24 cellular contexts compared by ENCODE assay signal in the genomic region with DNA sequence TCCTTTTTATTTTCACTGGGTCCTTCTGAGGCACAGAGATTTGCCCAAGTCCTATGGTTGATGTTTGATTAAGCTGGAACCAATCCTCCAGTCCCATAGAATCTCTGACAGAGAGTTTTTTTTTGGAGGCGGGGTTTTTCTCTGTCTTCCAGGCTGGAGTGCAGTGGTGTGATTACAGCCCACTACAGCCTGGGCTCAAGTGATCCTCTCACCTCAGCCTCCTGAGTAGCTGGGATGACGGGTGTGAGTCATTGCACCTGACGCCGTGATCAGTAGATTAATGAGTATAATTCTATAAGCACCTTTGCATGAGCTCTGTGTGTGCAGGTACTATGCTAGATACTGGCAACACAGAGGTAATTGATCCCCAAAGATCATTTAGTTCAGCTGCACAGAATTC. TPM values are rescaled to one million over a fixed set of nuclear protein-coding genes. Genes with fewer than 3 reads are reported as not detected.
A peak's percentile ranks its signal among the peaks of the same experiment; 100 is the strongest.
DNase-seq lines count a peak whose midpoint lies in the region; FAIRE-seq lines count a peak whose summit lies in the region.
"Had no signal": no experiment of that assay in that cellular context is flagged by ENCODE, and none has a peak within 500 bp of the region (broad histone marks: within the 10 kb centered on the region; RNA-seq: fewer than 3 reads in every experiment).

No MANE protein-coding gene starts in this region.

- WGBS in small intestine, 3 donors, result 29 to 70% (median 46%) methylated on average over 4 of the region's 4 CpGs
- 37 to 62% methylated on average over 4 of the region's 4 CpGs for WGBS in GM23248 (ENCODE audit: low coverage in 1 of 2, low lambda C conversion rate in 2 of 2, missing lambda C conversion rate in 2 of 2), 2 experiments

- FAIRE-seq in small intestine (lab: Jason Lieb, UNC), result no peak
- FAIRE-seq: A549, GM12878, GM19239 had no signal

- H3K36me3 ChIP-seq in small intestine (ENCODE audit: control insufficient read depth in 2 of 2, insufficient read depth in 2 of 2, low read length in 2 of 2) (no peaks in the 10 kb centered on the region), GM23248 (ENCODE audit: low read depth) (no peaks in the 10 kb centered on the region)
- H3K36me3 ChIP-seq: BE2C; BLaER1 treated with 17β-estradiol and CSF1 and Interleukin-3, amounts not matched to agents 10 nM and 100 nM had no signal

- DNase-seq in NCI-H1417 (lab: John Stamatoyannopoulos, UW) (peak in 2 of 3 experiments; percentile 3 to 15), NCI-H1417 treated with DMSO at 0.1 percent for 48 hours (lab: John Stamatoyannopoulos, UW) (no peak), NCI-H510A treated with DMSO at 0.1 percent for 48 hours (lab: John Stamatoyannopoulos, UW) (peak; percentile 12), NCI-H510A (lab: John Stamatoyannopoulos, UW) (no peak), foreskin melanocyte (peak; percentile 20), small intestine (peak; percentile 19), GM23248 (no peak)
- no peak for DNase-seq in activated CD8-positive, alpha-beta memory T cell treated with anti-CD3 and anti-CD28 coated beads, Interleukin-2, amount 50 U/mL, for 48 hours
- DNase-seq: 8988T; ACHN; AML-193; BE2C; CD4-positive, alpha-beta T cell; CD8-positive, alpha-beta memory T cell; DMS79; EL; GDM1; H9 had no signal

- H2AFZ ChIP-seq in GM23248, result no peak overlapping the region
- H2AFZ ChIP-seq: GM23338 had no signal

- H3F3A ChIP-seq in GM23248 (ENCODE audit: insufficient read depth), result no peaks in the 10 kb centered on the region

- in situ Hi-C loops in GM23248 (cut with MboI), result no loop called here

- no peaks in the 10 kb centered on the region for H3K9me2 ChIP-seq in GM23248 (ENCODE audit: insufficient read depth)

- H3K4me3 ChIP-seq in small intestine (ENCODE audit: low read depth in 1 of 2, low read length in 2 of 2) (no peak overlapping the region), GM23248 (no peak overlapping the region)
- H3K4me3 ChIP-seq: A549; BLaER1 treated with 17β-estradiol and CSF1 and Interleukin-3, amounts not matched to agents 10 nM and 100 nM; GM12878; GM23338 had no signal

- H3K9me3 ChIP-seq in small intestine (ENCODE audit: control insufficient read depth, low read depth) (no peaks in the 10 kb centered on the region), GM23248 (ENCODE audit: low read depth) (peaks cover under 1% of the 10 kb centered on the region)
- H3K9me3 ChIP-seq: A549; BE2C; BLaER1 treated with 17β-estradiol and CSF1 and Interleukin-3, amounts not matched to agents 10 nM and 100 nM had no signal

- no peaks in the 10 kb centered on the region for H3K79me2 ChIP-seq in GM23248 (ENCODE audit: insufficient read depth)

- no peak overlapping the region for H3K4me2 ChIP-seq in GM23248 (ENCODE audit: unreplicated experiment)
- H3K4me2 ChIP-seq: A549; BLaER1 treated with 17β-estradiol and CSF1 and Interleukin-3, amounts not matched to agents 10 nM and 100 nM; GM23338 had no signal

- no peak overlapping the region for H3K9ac ChIP-seq in GM23248
- H3K9ac ChIP-seq: BLaER1 treated with 17β-estradiol and CSF1 and Interleukin-3, amounts not matched to agents 10 nM and 100 nM had no signal

- no peaks in the 10 kb centered on the region for H4K20me1 ChIP-seq in GM23248 (ENCODE audit: insufficient read depth)
- H4K20me1 ChIP-seq: BLaER1 treated with 17β-estradiol and CSF1 and Interleukin-3, amounts not matched to agents 10 nM and 100 nM had no signal

- H3K4me1 ChIP-seq in small intestine (ENCODE audit: control insufficient read depth in 2 of 2, insufficient read depth in 1 of 2, low read depth in 1 of 2, low read length in 1 of 2) (no peaks in the 10 kb centered on the region), GM23248 (ENCODE audit: insufficient read depth) (no peaks in the 10 kb centered on the region)
- H3K4me1 ChIP-seq: A549; BE2C; BLaER1 treated with 17β-estradiol and CSF1 and Interleukin-3, amounts not matched to agents 10 nM and 100 nM had no signal

- no peak overlapping the region for H3K27ac ChIP-seq in small intestine (ENCODE audit: low read depth in 1 of 2, low read length in 1 of 2)
- no peak overlapping the region for H3K27ac ChIP-seq in GM23248
- H3K27ac ChIP-seq: A549; BLaER1 treated with 17β-estradiol and CSF1 and Interleukin-3, amounts not matched to agents 10 nM and 100 nM had no signal

- H3K27me3 ChIP-seq in small intestine (ENCODE audit: control insufficient read depth in 2 of 2, insufficient read depth in 2 of 2, low read length in 2 of 2) (peaks cover 2% of the 10 kb centered on the region in 2 donors), GM23248 (replicated peaks; ENCODE audit: insufficient read depth) (peaks cover 9% of the 10 kb centered on the region)
- H3K27me3 ChIP-seq: BE2C; BLaER1 treated with 17β-estradiol and CSF1 and Interleukin-3, amounts not matched to agents 10 nM and 100 nM had no signal

RNA-seq across cellular contexts. Expression of gene TRPM8, which starts 15.3 kb away (rescaled TPM):
- not detected for polyA plus RNA-seq in small intestine
- not detected in 2 replicates for total RNA-seq in GM23248 (2014; rRNA removed; shearing (Covaris generic))
- not detected in 2 replicates for polyA plus RNA-seq in GM23248 (2016; fragmentation: Nextera tagmentation; extraction: Ambion mirVana)
- total RNA-seq: CD4-positive, alpha-beta T cell; CD8-positive, alpha-beta memory T cell; GM12878 had no signal
- polyA plus RNA-seq: CD14-positive monocyte; CD8-positive, alpha-beta memory T cell had no signal

RNA-seq across cellular contexts. Expression of gene HJURP, which starts 47.5 kb away (rescaled TPM):
- polyA plus RNA-seq in small intestine, result 10 to 100 TPM in 1 of 3 donors, 1 to 10 TPM in 1, under 1 TPM in 1; 0.81 to 10.7 (median 1.1) TPM
- 10.9 and 13.2 TPM in 2 replicates for total RNA-seq in GM23248 (2014; rRNA removed; shearing (Covaris generic))
- polyA plus RNA-seq in GM23248 (2016; fragmentation: Nextera tagmentation; extraction: Ambion mirVana), result 13.5 and 13.9 TPM in 2 replicates
- polyA plus RNA-seq: CD14-positive monocyte; CD8-positive, alpha-beta memory T cell had no signal

Comparison
In these comparisons a context has a peak if more than half of its experiments do, and no peak if none do; other contexts are left out.
1. DNase-seq: peak in NCI-H1417 (2 of 3), NCI-H510A treated with DMSO at 0.1 percent for 48 hours (single experiment), foreskin melanocyte (single experiment) and small intestine (single experiment); none in NCI-H1417 treated with DMSO at 0.1 percent for 48 hours (single experiment), NCI-H510A (single experiment), activated CD8-positive, alpha-beta memory T cell treated with anti-CD3 and anti-CD28 coated beads, Interleukin-2, amount 50 U/mL, for 48 hours (single experiment) and GM23248 (single experiment).